11 cellular contexts compared by ENCODE assay signal in the genomic region with DNA sequence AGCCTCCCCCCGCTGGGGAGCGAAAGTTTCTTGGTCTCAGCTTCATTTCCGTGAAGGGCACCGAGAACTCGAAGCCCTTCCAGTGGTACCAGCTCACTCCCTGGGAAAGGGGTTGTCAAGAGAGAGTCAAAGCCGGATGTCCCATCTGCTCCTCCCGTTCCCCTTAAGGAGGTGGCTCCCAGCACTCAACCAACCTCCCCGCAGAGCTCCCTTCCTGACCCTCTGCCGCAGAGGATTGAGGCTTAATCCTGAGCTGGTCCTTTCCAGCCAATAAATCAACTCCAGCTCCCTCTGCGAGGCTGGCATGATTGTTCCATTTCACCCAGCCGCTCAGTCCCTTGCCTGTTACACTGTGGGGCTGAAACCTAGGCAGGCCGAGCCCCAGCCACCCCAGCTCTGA. TPM values are rescaled to one million over a fixed set of nuclear protein-coding genes. Genes with fewer than 3 reads are reported as not detected.
A peak's percentile ranks its signal among the peaks of the same experiment; 100 is the strongest.
DNase-seq lines count a peak whose midpoint lies in the region; ATAC-seq and TF ChIP-seq lines count a peak whose summit lies in the region.
"Not testable (repeated sequence)": the region's sequence is repeated elsewhere in the genome, so short reads cannot be mapped to it uniquely, and the experiment has no call there.
"Had no signal": no experiment of that assay in that cellular context is flagged by ENCODE, and none has a peak within 500 bp of the region (broad histone marks: within the 10 kb centered on the region; RNA-seq: fewer than 3 reads in every experiment).

No MANE protein-coding gene starts in this region.

- not testable (repeated sequence) for H3K36me3 ChIP-seq in left ventricle myocardium inferior; neural progenitor cell; aorta (ENCODE audit: control insufficient read depth in 1 of 2, insufficient read depth in 2 of 2, low read length in 1 of 2)

- TF ChIP-seq CTCF in GM20000 (IDR thresholded peaks at IDR 0.05; ENCODE audit: extremely low read depth, missing control alignments); left ventricle myocardium inferior (IDR thresholded peaks at IDR 0.05; ENCODE audit: borderline replicate concordance); neural progenitor cell (IDR thresholded peaks at IDR 0.05): not testable (repeated sequence)

- peak; percentile 2 for DNase-seq in GM20000 (ENCODE audit: low spot score)
- peak; percentile 89 for DNase-seq in NCI-H82 (lab: John Stamatoyannopoulos, UW)
- peak; percentile 7 for DNase-seq in activated CD4-positive, alpha-beta T cell treated with anti-CD3 and anti-CD28 coated beads, Interleukin-2, amount 10 ng/mL, durations not matched to agents 24 days and 14 days
- DNase-seq in amniotic epithelial cell (ENCODE audit: low read depth): peak; percentile 13
- peak; percentile 4 for DNase-seq in left ventricle myocardium inferior
- peak; percentile 2 for DNase-seq in neural progenitor cell (ENCODE audit: low spot score)
- DNase-seq in aorta: peak; percentile 29 to 40

- H3K79me2 ChIP-seq in neural progenitor cell (ENCODE audit: low read depth): not testable (repeated sequence)

- H3K36me3 Mint-ChIP-seq in activated CD4-positive, alpha-beta T cell treated with anti-CD3 and anti-CD28 coated beads, Interleukin-2, amount 10 ng/mL, durations not matched to agents 24 days and 14 days (ENCODE audit: low read depth); neural progenitor cell: not testable (repeated sequence)

- not testable (repeated sequence) for H3K4me3 ChIP-seq in left ventricle myocardium inferior; neural progenitor cell; aorta (ENCODE audit: low read length in 2 of 2)

- H2AFZ ChIP-seq in neural progenitor cell (replicated peaks): not testable (repeated sequence)

- H3K4me2 ChIP-seq in neural progenitor cell: not testable (repeated sequence)

- not testable (repeated sequence) for H4K20me1 ChIP-seq in neural progenitor cell (ENCODE audit: low read depth)

- H3K4me1 Mint-ChIP-seq in activated CD4-positive, alpha-beta T cell treated with anti-CD3 and anti-CD28 coated beads, Interleukin-2, amount 10 ng/mL, durations not matched to agents 24 days and 14 days; neural progenitor cell: not testable (repeated sequence)

- intact Hi-C loops in activated CD4-positive, alpha-beta T cell treated with anti-CD3 and anti-CD28 coated beads, Interleukin-2, amount 10 ng/mL, durations not matched to agents 24 days and 14 days (cut with micrococcal nuclease); left ventricle myocardium inferior (cut with micrococcal nuclease); aorta (cut with DNase I): not testable (repeated sequence)

- H3K27ac ChIP-seq in left ventricle myocardium inferior (replicated peaks); neural progenitor cell; aorta (ENCODE audit: low read depth in 1 of 2, low read length in 2 of 2): not testable (repeated sequence)

- not testable (repeated sequence) for H3K27me3 ChIP-seq in left ventricle myocardium inferior (ENCODE audit: low read depth); neural progenitor cell; aorta (ENCODE audit: control insufficient read depth in 1 of 2, insufficient read depth in 2 of 2, low read length in 1 of 2)

- not testable (repeated sequence) for H3K4me3 Mint-ChIP-seq in activated CD4-positive, alpha-beta T cell treated with anti-CD3 and anti-CD28 coated beads, Interleukin-2, amount 10 ng/mL, durations not matched to agents 24 days and 14 days; neural progenitor cell

- not testable (repeated sequence) for H3K9ac ChIP-seq in neural progenitor cell

- WGBS in aorta, 2 donors: 25 to 54% methylated on average over 5 to 7 of the region's 12 CpGs

- H3F3A ChIP-seq in neural progenitor cell (ENCODE audit: low read depth): not testable (repeated sequence)

- not testable (repeated sequence) for H3K27ac Mint-ChIP-seq in activated CD4-positive, alpha-beta T cell treated with anti-CD3 and anti-CD28 coated beads, Interleukin-2, amount 10 ng/mL, durations not matched to agents 24 days and 14 days; neural progenitor cell

- not testable (repeated sequence) for H3K4me1 ChIP-seq in left ventricle myocardium inferior; neural progenitor cell; aorta (ENCODE audit: control insufficient read depth in 1 of 2, insufficient read depth in 2 of 2, low read length in 2 of 2)

- ATAC-seq in aorta (ENCODE audit: low FRiP score): not testable (repeated sequence)

- H3K9me3 Mint-ChIP-seq in activated CD4-positive, alpha-beta T cell treated with anti-CD3 and anti-CD28 coated beads, Interleukin-2, amount 10 ng/mL, durations not matched to agents 24 days and 14 days; neural progenitor cell: not testable (repeated sequence)

- H3K9me3 ChIP-seq in left ventricle myocardium inferior (replicated peaks); neural progenitor cell (ENCODE audit: low read depth); aorta (ENCODE audit: control insufficient read depth, low read length): not testable (repeated sequence)

- H3K27me3 Mint-ChIP-seq in activated CD4-positive, alpha-beta T cell treated with anti-CD3 and anti-CD28 coated beads, Interleukin-2, amount 10 ng/mL, durations not matched to agents 24 days and 14 days; neural progenitor cell (ENCODE audit: insufficient read depth, low read depth): not testable (repeated sequence)

RNA-seq across cellular contexts. Expression of a gene that starts 6.0 kb away (rescaled TPM):
- total RNA-seq in activated CD4-positive, alpha-beta T cell treated with anti-CD3 and anti-CD28 coated beads, Interleukin-2, amount 10 ng/mL, durations not matched to agents 24 days and 14 days: 2.9 and 3.7 TPM in 2 replicates
- total RNA-seq in left ventricle myocardium inferior (72.9 TPM), neural progenitor cell (ENCODE audit: low replicate concordance) (0.30 and 1.5 TPM in 2 replicates), aorta (100 to 1,000 TPM; 149 to 225 TPM)
- 10 to 100 TPM; 10.8 to 49.3 TPM for polyA plus RNA-seq in aorta

RNA-seq across cellular contexts. Expression of a gene that starts 26.8 kb away (rescaled TPM):
- total RNA-seq in activated CD4-positive, alpha-beta T cell treated with anti-CD3 and anti-CD28 coated beads, Interleukin-2, amount 10 ng/mL, durations not matched to agents 24 days and 14 days: 2.7 and 3.3 TPM in 2 replicates
- total RNA-seq in left ventricle myocardium inferior: 76.2 TPM
- total RNA-seq in neural progenitor cell (ENCODE audit: low replicate concordance): 1.7 and 4.3 TPM in 2 replicates
- total RNA-seq in aorta: 100 to 1,000 TPM; 146 to 258 TPM
- polyA plus RNA-seq in aorta: 10 to 100 TPM in 1 of 2 donors, 1 to 10 TPM in 1; 7.4 to 43.6 TPM

RNA-seq across cellular contexts. Expression of a gene that starts 29.6 kb away (rescaled TPM):
- total RNA-seq in activated CD4-positive, alpha-beta T cell treated with anti-CD3 and anti-CD28 coated beads, Interleukin-2, amount 10 ng/mL, durations not matched to agents 24 days and 14 days: 0.35 TPM in 1 of 2 replicates, not detected in the other
- total RNA-seq in left ventricle myocardium inferior (0.41 TPM), neural progenitor cell (ENCODE audit: low replicate concordance) (0.09 TPM in 1 of 2 replicates, not detected in the other), aorta (1 to 10 TPM; 2.2 to 2.3 TPM)
- 1 to 10 TPM in 1 of 2 donors, not detected in 1; 3.6 TPM for polyA plus RNA-seq in aorta
- total RNA-seq: Daoy, HT-29, NCI-H460 had no signal
- polyA plus RNA-seq: CD4-positive, alpha-beta memory T cell had no signal

RNA-seq across cellular contexts. Expression of a gene that starts 36.7 kb away (rescaled TPM):
- 13.2 and 14.1 TPM in 2 replicates for total RNA-seq in activated CD4-positive, alpha-beta T cell treated with anti-CD3 and anti-CD28 coated beads, Interleukin-2, amount 10 ng/mL, durations not matched to agents 24 days and 14 days
- 11.2 TPM for total RNA-seq in left ventricle myocardium inferior
- 10.2 and 23.0 TPM in 2 replicates for total RNA-seq in neural progenitor cell (ENCODE audit: low replicate concordance)
- 10 to 100 TPM; 20.2 to 20.5 TPM for total RNA-seq in aorta
- 10 to 100 TPM in 1 of 2 donors, 1 to 10 TPM in 1; 5.1 to 41.7 TPM for polyA plus RNA-seq in aorta

RNA-seq across cellular contexts. Expression of a gene that starts 49.6 kb away (rescaled TPM):
- 92.8 and 93.7 TPM in 2 replicates for total RNA-seq in activated CD4-positive, alpha-beta T cell treated with anti-CD3 and anti-CD28 coated beads, Interleukin-2, amount 10 ng/mL, durations not matched to agents 24 days and 14 days
- total RNA-seq in left ventricle myocardium inferior (32.9 TPM), neural progenitor cell (ENCODE audit: low replicate concordance) (21.0 and 50.5 TPM in 2 replicates), aorta (10 to 100 TPM; 53.8 to 90.3 TPM)
- 100 to 1,000 TPM in 1 of 2 donors, 10 to 100 TPM in 1; 26.7 to 188 TPM for polyA plus RNA-seq in aorta

Comparison
In these comparisons a context has a peak if more than half of its experiments do, and no peak if none do; other contexts are left out.
1. DNase-seq: peak in every context shown above with its lines; median percentile 89 in NCI-H82; 34 in aorta; 13 in amniotic epithelial cell; 7 in activated CD4-positive, alpha-beta T cell treated with anti-CD3 and anti-CD28 coated beads, Interleukin-2, amount 10 ng/mL, durations not matched to agents 24 days and 14 days; 4 in left ventricle myocardium inferior; 2 in GM20000; 2 in neural progenitor cell.
2. RNA of a gene that starts 6.0 kb away (total RNA-seq): 149 to 225 TPM in aorta and 72.9 TPM in left ventricle myocardium inferior (single experiment); 2.9 to 3.7 TPM in activated CD4-positive, alpha-beta T cell treated with anti-CD3 and anti-CD28 coated beads, Interleukin-2, amount 10 ng/mL, durations not matched to agents 24 days and 14 days and 0.30 to 1.5 TPM in neural progenitor cell; every median in the first group is over 10 times any median in the second.
3. RNA of a gene that starts 26.8 kb away (total RNA-seq): 146 to 258 TPM in aorta and 76.2 TPM in left ventricle myocardium inferior (single experiment); 1.7 to 4.3 TPM in neural progenitor cell and 2.7 to 3.3 TPM in activated CD4-positive, alpha-beta T cell treated with anti-CD3 and anti-CD28 coated beads, Interleukin-2, amount 10 ng/mL, durations not matched to agents 24 days and 14 days; every median in the first group is over 10 times any median in the second.